In the genomic region with DNA sequence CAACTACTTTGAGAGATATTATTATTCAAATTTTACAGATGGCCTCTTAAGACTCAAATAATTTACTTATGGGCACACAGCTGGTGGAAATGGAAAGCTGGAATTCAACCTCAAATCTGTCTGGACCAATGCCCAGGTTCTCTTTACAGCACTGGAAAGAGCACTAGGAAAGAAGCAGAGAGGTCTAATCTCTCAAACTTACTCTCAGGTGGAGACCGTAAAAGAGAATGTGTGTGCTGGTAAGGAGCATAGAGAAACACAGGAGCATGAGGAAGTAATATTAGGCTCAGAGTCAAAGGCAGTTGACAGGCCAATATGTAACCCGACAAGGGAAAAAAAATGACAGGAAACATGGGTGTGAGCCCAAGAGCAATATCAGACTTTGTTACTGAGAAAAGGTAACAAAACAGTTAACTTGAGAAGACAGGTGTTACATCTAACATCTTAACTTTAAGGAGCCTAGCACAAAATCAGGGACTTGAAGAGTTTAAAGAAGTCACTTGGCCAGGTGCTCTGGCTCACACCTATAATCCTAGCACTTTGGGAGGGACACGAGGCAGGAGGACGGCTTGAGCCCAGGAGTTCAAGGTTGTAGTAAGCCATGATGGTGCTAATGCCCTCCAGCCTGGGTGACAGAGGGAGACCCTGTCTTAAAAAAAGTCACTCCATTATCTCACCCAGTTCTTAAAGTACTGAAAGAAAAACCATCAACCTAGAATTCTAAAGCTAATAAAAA, we compare ENCODE assay signal across 2 cellular contexts.
TF ChIP-seq lines count a peak whose summit lies in the region.

No MANE protein-coding gene starts in this region.

TF ChIP-seq in SK-N-SH treated with all-trans-retinoic acid at 6 μM for 48 hours, 23 proteins besides CTCF, POLR2A, EP300 and RAD21:
- TF ChIP-seq ZNF565 (CRISPR knock-in tag; conservative IDR thresholded peaks at IDR 0.05; ENCODE audit: low read depth): no peak
- TF ChIP-seq, protein P1, sequence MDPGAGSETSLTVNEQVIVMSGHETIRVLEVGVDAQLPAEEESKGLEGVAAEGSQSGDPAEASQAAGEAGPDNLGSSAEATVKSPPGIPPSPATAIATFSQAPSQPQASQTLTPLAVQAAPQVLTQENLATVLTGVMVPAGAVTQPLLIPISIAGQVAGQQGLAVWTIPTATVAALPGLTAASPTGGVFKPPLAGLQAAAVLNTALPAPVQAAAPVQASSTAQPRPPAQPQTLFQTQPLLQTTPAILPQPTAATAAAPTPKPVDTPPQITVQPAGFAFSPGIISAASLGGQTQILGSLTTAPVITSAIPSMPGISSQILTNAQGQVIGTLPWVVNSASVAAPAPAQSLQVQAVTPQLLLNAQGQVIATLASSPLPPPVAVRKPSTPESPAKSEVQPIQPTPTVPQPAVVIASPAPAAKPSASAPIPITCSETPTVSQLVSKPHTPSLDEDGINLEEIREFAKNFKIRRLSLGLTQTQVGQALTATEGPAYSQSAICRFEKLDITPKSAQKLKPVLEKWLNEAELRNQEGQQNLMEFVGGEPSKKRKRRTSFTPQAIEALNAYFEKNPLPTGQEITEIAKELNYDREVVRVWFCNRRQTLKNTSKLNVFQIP (CRISPR knock-in tag; IDR thresholded peaks at IDR 0.05; ENCODE audit: borderline replicate concordance, low read depth): no peak
- TF ChIP-seq ZNF8 (CRISPR knock-in tag; IDR thresholded peaks at IDR 0.05): no peak
- no peak for TF ChIP-seq ZFP3 (CRISPR knock-in tag; IDR thresholded peaks at IDR 0.05)
- no peak for TF ChIP-seq ZNF70 (CRISPR knock-in tag; IDR thresholded peaks at IDR 0.05)
- TF ChIP-seq ESRRG (CRISPR knock-in tag; IDR thresholded peaks at IDR 0.05): no peak
- no peak for TF ChIP-seq CSDC2 (CRISPR knock-in tag; IDR thresholded peaks at IDR 0.05)

TF ChIP-seq in SK-N-SH, 30 proteins besides CTCF, POLR2A, EP300 and RAD21:
- no peak for TF ChIP-seq SMC3 (IDR thresholded peaks at IDR 0.05; ENCODE audit: low read depth, low read length)
- no peak for TF ChIP-seq TAF1 (IDR thresholded peaks at IDR 0.05; ENCODE audit: borderline replicate concordance, low read depth, low read length)
- TF ChIP-seq FOXM1 (IDR thresholded peaks at IDR 0.05; ENCODE audit: low read depth): no peak
- TF ChIP-seq ELF1 (IDR thresholded peaks at IDR 0.05): no peak
- no peak for TF ChIP-seq RXRA (IDR thresholded peaks at IDR 0.05; ENCODE audit: borderline replicate concordance, low read depth)
- TF ChIP-seq, protein P2, sequence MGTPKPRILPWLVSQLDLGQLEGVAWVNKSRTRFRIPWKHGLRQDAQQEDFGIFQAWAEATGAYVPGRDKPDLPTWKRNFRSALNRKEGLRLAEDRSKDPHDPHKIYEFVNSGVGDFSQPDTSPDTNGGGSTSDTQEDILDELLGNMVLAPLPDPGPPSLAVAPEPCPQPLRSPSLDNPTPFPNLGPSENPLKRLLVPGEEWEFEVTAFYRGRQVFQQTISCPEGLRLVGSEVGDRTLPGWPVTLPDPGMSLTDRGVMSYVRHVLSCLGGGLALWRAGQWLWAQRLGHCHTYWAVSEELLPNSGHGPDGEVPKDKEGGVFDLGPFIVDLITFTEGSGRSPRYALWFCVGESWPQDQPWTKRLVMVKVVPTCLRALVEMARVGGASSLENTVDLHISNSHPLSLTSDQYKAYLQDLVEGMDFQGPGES (IDR thresholded peaks at IDR 0.05; ENCODE audit: low read depth, low read length): no peak
- TF ChIP-seq, protein P3, sequence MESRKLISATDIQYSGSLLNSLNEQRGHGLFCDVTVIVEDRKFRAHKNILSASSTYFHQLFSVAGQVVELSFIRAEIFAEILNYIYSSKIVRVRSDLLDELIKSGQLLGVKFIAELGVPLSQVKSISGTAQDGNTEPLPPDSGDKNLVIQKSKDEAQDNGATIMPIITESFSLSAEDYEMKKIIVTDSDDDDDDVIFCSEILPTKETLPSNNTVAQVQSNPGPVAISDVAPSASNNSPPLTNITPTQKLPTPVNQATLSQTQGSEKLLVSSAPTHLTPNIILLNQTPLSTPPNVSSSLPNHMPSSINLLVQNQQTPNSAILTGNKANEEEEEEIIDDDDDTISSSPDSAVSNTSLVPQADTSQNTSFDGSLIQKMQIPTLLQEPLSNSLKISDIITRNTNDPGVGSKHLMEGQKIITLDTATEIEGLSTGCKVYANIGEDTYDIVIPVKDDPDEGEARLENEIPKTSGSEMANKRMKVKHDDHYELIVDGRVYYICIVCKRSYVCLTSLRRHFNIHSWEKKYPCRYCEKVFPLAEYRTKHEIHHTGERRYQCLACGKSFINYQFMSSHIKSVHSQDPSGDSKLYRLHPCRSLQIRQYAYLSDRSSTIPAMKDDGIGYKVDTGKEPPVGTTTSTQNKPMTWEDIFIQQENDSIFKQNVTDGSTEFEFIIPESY (IDR thresholded peaks at IDR 0.05; ENCODE audit: borderline replicate concordance, low read depth): no peak
- TF ChIP-seq POLR2AphosphoS5 (IDR thresholded peaks at IDR 0.05; ENCODE audit: low read depth, low read length): no peak
- TF ChIP-seq, protein P4, sequence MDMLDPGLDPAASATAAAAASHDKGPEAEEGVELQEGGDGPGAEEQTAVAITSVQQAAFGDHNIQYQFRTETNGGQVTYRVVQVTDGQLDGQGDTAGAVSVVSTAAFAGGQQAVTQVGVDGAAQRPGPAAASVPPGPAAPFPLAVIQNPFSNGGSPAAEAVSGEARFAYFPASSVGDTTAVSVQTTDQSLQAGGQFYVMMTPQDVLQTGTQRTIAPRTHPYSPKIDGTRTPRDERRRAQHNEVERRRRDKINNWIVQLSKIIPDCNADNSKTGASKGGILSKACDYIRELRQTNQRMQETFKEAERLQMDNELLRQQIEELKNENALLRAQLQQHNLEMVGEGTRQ (IDR thresholded peaks at IDR 0.05; ENCODE audit: borderline replicate concordance, low read depth, low read length): no peak
